ENCODE assay signal across 24 cellular contexts in genomic region chr15:45102226-45102625, GRCh38. TPM values are rescaled to one million over a fixed set of nuclear protein-coding genes. Genes with fewer than 3 reads are reported as not detected.
DNase-seq lines count a peak whose midpoint lies in the region; ATAC-seq, FAIRE-seq and TF ChIP-seq lines count a peak whose summit lies in the region.
"Had no signal": no experiment of that assay in that cellular context is flagged by ENCODE, and none has a peak within 500 bp of the region (broad histone marks: within the 10 kb centered on the region; RNA-seq: fewer than 3 reads in every experiment).

No MANE protein-coding gene starts in this region.

- H3K14ac ChIP-seq in H1 (ENCODE audit: insufficient read length) (no peak overlapping the region), neuronal stem cell (ENCODE audit: low read length) (peak overlapping the region; percentile 25)

- no peak for TF ChIP-seq CTCF in H1 (IDR thresholded peaks at IDR 0.05; ENCODE audit: control extremely low read depth in 1 of 3, insufficient read depth in 1 of 3, low read depth in 1 of 3, low read length in 3 of 3)
- no peak for TF ChIP-seq CTCF in spleen (IDR thresholded peaks at IDR 0.05 in 8 of 11, conservative IDR thresholded peaks at IDR 0.05 in 3 of 11)
- no peak for TF ChIP-seq CTCF in PC-3 (conservative IDR thresholded peaks at IDR 0.05; ENCODE audit: low read depth, low read length)

- H4K91ac ChIP-seq in H1 (replicated peaks; ENCODE audit: insufficient read length, low read length) (peak overlapping the region; percentile 32), neuronal stem cell (ENCODE audit: low read depth, low read length, poor library complexity) (no peak overlapping the region)

- H3K18ac ChIP-seq in H1 (ENCODE audit: extremely low read depth, low read length), result no peak overlapping the region
- no peak overlapping the region for H3K18ac ChIP-seq in neuronal stem cell (ENCODE audit: low read length)

- ATAC-seq in HG02884 (IDR thresholded peaks at IDR 0.05; ENCODE audit: unreplicated experiment) (no peak), PC-3 (no peak)
- ATAC-seq: HCT116 had no signal

- no peak overlapping the region for H2AFZ ChIP-seq in H1 (ENCODE audit: low read length)
- no peak overlapping the region for H2AFZ ChIP-seq in neuronal stem cell (ENCODE audit: low read length)
- no peak overlapping the region for H2AFZ ChIP-seq in PC-3 (ENCODE audit: low read length)

- no peaks in the 10 kb centered on the region; the same call in 1 of the 2 replicates for H3K27me3 ChIP-seq in H7 (ENCODE audit: control insufficient read depth, insufficient read depth, low read length)
- peaks cover 0 to 9% (median 5%) of the 10 kb centered on the region in 4 experiments; a peak in 2 of 7 replicates for H3K27me3 ChIP-seq in H1 (replicated peaks in 1 of 4; ENCODE audit: control insufficient read depth in 3 of 4, extremely low read depth in 1 of 4, insufficient read depth in 3 of 4, low read length in 3 of 4)
- H3K27me3 ChIP-seq in neuronal stem cell (ENCODE audit: control insufficient read depth in 3 of 3, insufficient read depth in 3 of 3, low read depth in 1 of 3, low read length in 3 of 3), result peaks cover 0 to 53% (median 0%) of the 10 kb centered on the region in 3 experiments
- H3K27me3 ChIP-seq in spleen (replicated peaks in 1 of 7), result peaks cover 0 to 22% (median 0%) of the 10 kb centered on the region in 7 donors
- no peaks in the 10 kb centered on the region for H3K27me3 ChIP-seq in PC-3 (ENCODE audit: low read length)

- POLR2A ChIA-PET in H1 (lab: Charles Lee; ENCODE audit: partially characterized antibody) (interaction anchor here (1.1 kb wide), 1 partner anchor 20 kb away, joined by 3 read pairs; no protein-coding TSS in a partner anchor), PC-3 (lab: Charles Lee; ENCODE audit: unreplicated experiment) (no interaction called here)

- intact Hi-C loops in spleen (cut with DNase I; ENCODE audit: low total_unique reads) (no loop called here), PC-3 (cut with micrococcal nuclease) (no loop called here)

- H3K27ac ChIP-seq in H1 (ENCODE audit: low read depth, low read length), result no peak overlapping the region
- no peak overlapping the region for H3K27ac ChIP-seq in neuronal stem cell (replicated peaks; ENCODE audit: low read length)
- no peak overlapping the region for H3K27ac ChIP-seq in spleen
- H3K27ac ChIP-seq in PC-3 (ENCODE audit: low read length), result no peak overlapping the region

- no peak overlapping the region for H4K5ac ChIP-seq in H1 (ENCODE audit: insufficient read length, low read depth, low read length)

- peak overlapping the region; percentile 62; the same call in 1 of the 2 replicates for H2BK12ac ChIP-seq in H1 (ENCODE audit: low read depth, low read length)
- H2BK12ac ChIP-seq in neuronal stem cell (ENCODE audit: low read length), result peak overlapping the region; percentile 52

- H3K4me2 ChIP-seq in H1 (ENCODE audit: insufficient read depth in 1 of 2, low read depth in 2 of 2, low read length in 2 of 2) (no peak overlapping the region; a peak in 1 of 4 replicates), neuronal stem cell (ENCODE audit: insufficient read depth, low read length, poor library complexity, severe bottlenecking) (no peak overlapping the region), PC-3 (ENCODE audit: low read length) (no peak overlapping the region)

- H2BK15ac ChIP-seq in H1 (ENCODE audit: low read length), result no peak overlapping the region
- H2BK15ac ChIP-seq in neuronal stem cell (ENCODE audit: low read length), result peak overlapping the region; percentile 31

- H2BK20ac ChIP-seq in H1 (ENCODE audit: low read length), result no peak overlapping the region

- DNase-seq in H7 (peak; percentile 15), H1 (ENCODE audit: low read depth in 1 of 2, low spot score in 2 of 2) (no peak), neuronal stem cell (ENCODE audit: low spot score) (no peak), spleen (peak; percentile 47), PC-3 (no peak), urothelium cell line (ENCODE audit: low spot score) (no peak)
- DNase-seq: C1 segment of cervical spinal cord; Calu3; CD4-positive, alpha-beta memory T cell; COR-L47; DMS53; DMS79 treated with DMSO at 0.1 percent for 48 hours; GF-D8; GOT3; H9 had no signal

- H3K4me1 ChIP-seq in H1 (replicated peaks in 1 of 4; ENCODE audit: control insufficient read depth in 3 of 4, insufficient read depth in 4 of 4, low read length in 3 of 4) (peaks cover 0 to 11% (median 8%) of the 10 kb centered on the region in 4 experiments; a peak in 5 of 7 replicates), neuronal stem cell (ENCODE audit: control insufficient read depth in 2 of 2, insufficient read depth in 1 of 2, low read depth in 1 of 2, low read length in 2 of 2) (peaks cover 4 to 15% of the 10 kb centered on the region in 2 donors), spleen (no peaks in the 10 kb centered on the region), PC-3 (ENCODE audit: insufficient read depth, low read length) (no peaks in the 10 kb centered on the region)

- H4K8ac ChIP-seq in H1 (ENCODE audit: extremely low read depth, insufficient read depth, low read length), result no peak overlapping the region
- H4K8ac ChIP-seq in neuronal stem cell (ENCODE audit: low read depth, low read length), result no peak overlapping the region

- H3K9me3 ChIP-seq in H1 (ENCODE audit: insufficient read depth in 2 of 2, low read depth in 1 of 2, low read length in 1 of 2) (no peaks in the 10 kb centered on the region), neuronal stem cell (replicated peaks in 1 of 2; ENCODE audit: control insufficient read depth in 2 of 2, insufficient read depth in 1 of 2, low read depth in 1 of 2, low read length in 2 of 2) (no peaks in the 10 kb centered on the region), spleen (no peaks in the 10 kb centered on the region), PC-3 (ENCODE audit: low read length) (no peaks in the 10 kb centered on the region)

- H3K9ac ChIP-seq in H1 (replicated peaks in 1 of 4; ENCODE audit: extremely low read depth in 1 of 4, low read depth in 3 of 4, low read length in 3 of 4), result no peak overlapping the region
- no peak overlapping the region for H3K9ac ChIP-seq in neuronal stem cell (ENCODE audit: low read depth, low read length, poor library complexity)
- no peak overlapping the region for H3K9ac ChIP-seq in PC-3 (ENCODE audit: low read length)

- no peaks in the 10 kb centered on the region for H4K20me1 ChIP-seq in H1 (replicated peaks in 1 of 2; ENCODE audit: control insufficient read depth in 1 of 2, insufficient read depth in 2 of 2, low read length in 2 of 2)
- no peaks in the 10 kb centered on the region for H4K20me1 ChIP-seq in PC-3 (ENCODE audit: low read length)

- H3K23me2 ChIP-seq in H1 (ENCODE audit: low read depth, low read length), result no peaks in the 10 kb centered on the region; the same call in 1 of the 2 replicates

- TF ChIP-seq RAD21 in H1 (IDR thresholded peaks at IDR 0.05 in 1 of 2, conservative IDR thresholded peaks at IDR 0.05 in 1 of 2; ENCODE audit: low read depth in 2 of 2, low read length in 2 of 2), result no peak

- no peaks in the 10 kb centered on the region for H3K79me2 ChIP-seq in H1 (ENCODE audit: control insufficient read depth in 1 of 2, insufficient read depth in 2 of 2, low read length in 2 of 2)
- H3K79me2 ChIP-seq in PC-3 (ENCODE audit: low read length), result no peaks in the 10 kb centered on the region

- TF ChIP-seq POLR2A in H1 (IDR thresholded peaks at IDR 0.05; ENCODE audit: control extremely low read depth in 1 of 2, low read depth in 2 of 2, low read length in 2 of 2) (no peak), spleen (IDR thresholded peaks at IDR 0.05) (no peak)

- no peaks in the 10 kb centered on the region for H3F3A ChIP-seq in PC-3 (ENCODE audit: low read length, unreplicated experiment)

- no peak overlapping the region for H2BK120ac ChIP-seq in H1 (replicated peaks; ENCODE audit: low read depth, low read length)
- no peak overlapping the region for H2BK120ac ChIP-seq in neuronal stem cell (ENCODE audit: low read depth, low read length)

- BruUV-seq in PC-3 (replicated peaks; lab: Mats Ljungman, UMichigan), result no TSS peak

- H3K56ac ChIP-seq in H1 (replicated peaks; ENCODE audit: insufficient read length, low read depth, low read length), result no peak overlapping the region

- no peak overlapping the region for H3K23ac ChIP-seq in H1 (ENCODE audit: insufficient read length)
- no peak overlapping the region for H3K23ac ChIP-seq in neuronal stem cell (ENCODE audit: low read depth, low read length, poor library complexity)

- H3K36me3 ChIP-seq in H7 (replicated peaks; ENCODE audit: control insufficient read depth, insufficient read depth, low read length) (no peaks in the 10 kb centered on the region), H1 (ENCODE audit: control insufficient read depth in 2 of 4, insufficient read depth in 4 of 4, low read length in 3 of 4) (no peaks in the 10 kb centered on the region), neuronal stem cell (replicated peaks in 1 of 2; ENCODE audit: control insufficient read depth in 2 of 2, insufficient read depth in 2 of 2, low read length in 2 of 2) (no peaks in the 10 kb centered on the region), spleen (no peaks in the 10 kb centered on the region), PC-3 (ENCODE audit: low read depth, low read length) (no peaks in the 10 kb centered on the region)

- H2AK5ac ChIP-seq in H1 (ENCODE audit: low read depth, low read length), result no peak overlapping the region
- no peak overlapping the region for H2AK5ac ChIP-seq in neuronal stem cell (ENCODE audit: low read depth, low read length)

- H2BK5ac ChIP-seq in H1 (ENCODE audit: low read depth, low read length), result no peak overlapping the region
- H2BK5ac ChIP-seq in neuronal stem cell (ENCODE audit: low read length), result no peak overlapping the region

- TF ChIP-seq EP300 in H1 (IDR thresholded peaks at IDR 0.05; ENCODE audit: borderline replicate concordance in 1 of 2, low read depth in 2 of 2, low read length in 2 of 2), result no peak

- FAIRE-seq in H1 (lab: Jason Lieb, UNC), result no peak
- FAIRE-seq in urothelium cell line (lab: Jason Lieb, UNC), result no peak
- FAIRE-seq: GM12891, GM18507 had no signal

- H3K9me2 ChIP-seq in PC-3 (replicated peaks; ENCODE audit: low read length), result no peaks in the 10 kb centered on the region

- WGBS in H1 (ENCODE audit: extremely low coverage in 1 of 2, insufficient coverage in 1 of 2, insufficient read length in 1 of 2, insufficient replicate concordance in 2 of 2, low coverage in 1 of 2, low lambda C conversion rate in 2 of 2, missing lambda C conversion rate in 1 of 2), 2 experiments, result 92% methylated on average over 6 of the region's 6 CpGs; no CpG with 5 or more reads in 1 of the 2 experiments
- no CpG with 5 or more reads among the region's 6 CpGs for WGBS in neuronal stem cell (ENCODE audit: extremely low coverage in 2 of 2, insufficient read length in 2 of 2, insufficient replicate concordance in 1 of 2), 2 donors
- WGBS in spleen, 5 donors, result 84 to 90% (median 85%) methylated on average over 6 of the region's 6 CpGs

- H3K4ac ChIP-seq in H1 (replicated peaks; ENCODE audit: insufficient read length, low read depth, low read length) (no peak overlapping the region), neuronal stem cell (ENCODE audit: low read length) (peak overlapping the region; percentile 8)

- no peak overlapping the region for H3K4me3 ChIP-seq in H7 (ENCODE audit: insufficient read depth, low read depth, low read length)
- H3K4me3 ChIP-seq in H1 (ENCODE audit: extremely low read depth in 1 of 4, insufficient read depth in 2 of 4, low read depth in 3 of 4, low read length in 4 of 4), result no peak overlapping the region
- no peak overlapping the region for H3K4me3 ChIP-seq in neuronal stem cell (ENCODE audit: low read length in 2 of 2)
- H3K4me3 ChIP-seq in spleen, result no peak overlapping the region
- H3K4me3 ChIP-seq in PC-3 (ENCODE audit: low read length), result no peak overlapping the region

- H3K79me1 ChIP-seq in H1 (ENCODE audit: low read depth, low read length) (no peaks in the 10 kb centered on the region), neuronal stem cell (ENCODE audit: low read depth, low read length) (no peaks in the 10 kb centered on the region)

- CTCF ChIA-PET in H1 (lab: Charles Lee; ENCODE audit: partially characterized antibody) (interaction anchor here (0.7 to 2.1 kb wide), 3 partner anchors 14 to 24 kb away, joined by 5 to 8 read pairs (median 6); no protein-coding TSS in a partner anchor), PC-3 (lab: Charles Lee) (no interaction called here)

RNA-seq across cellular contexts. Expression of gene DUOX2, which starts 11.7 kb away (rescaled TPM):
- 0.15 TPM in 1 of 2 replicates, not detected in the other for total RNA-seq in H7 (2014; rRNA removed; shearing (Covaris generic))
- not detected in 2 replicates for total RNA-seq in H1 (2021; fragmentation: NEBNext Ultra II Directional; extraction: Animal tissue kit (Norgen Biotek cat#: 25700))
- polyA plus RNA-seq in H1 (2011; rRNA removed) (0.08 and 0.31 TPM in 2 replicates), spleen (under 1 TPM in 1 of 3 donors, not detected in 2; 0.10 TPM)
- polyA plus RNA-seq in H1 (2011; cell fraction: cytosol; rRNA removed), result 0.03 TPM
- 0.30 TPM for polyA plus RNA-seq in H1 (2011; cell fraction: nucleus; rRNA removed)
- polyA plus RNA-seq in H1 (2012, experiment 1 of 2), result 0.04 to 0.16 TPM (median 0.08 TPM) in 3 of 4 replicates, not detected in the other
- polyA plus RNA-seq in H1 (2012, experiment 2 of 2), result 0.07 TPM
- 0.18 TPM for polyA plus RNA-seq in H1 (2013, experiment 1 of 2)
- polyA plus RNA-seq in H1 (2013, experiment 2 of 2), result 0.02 TPM
- 0.02 and 0.09 TPM in 2 replicates for polyA minus RNA-seq in H1 (2011; rRNA and poly(A)+ RNA removed)
- polyA minus RNA-seq in H1 (2011; cell fraction: cytosol; rRNA and poly(A)+ RNA removed), result not detected
- polyA minus RNA-seq in H1 (2011; cell fraction: nucleus; rRNA and poly(A)+ RNA removed), result 0.10 TPM
- polyA plus RNA-seq in neuronal stem cell (2013, experiment 1 of 2), result 0.01 TPM
- 0.01 TPM for polyA plus RNA-seq in neuronal stem cell (2013, experiment 2 of 2)
- total RNA-seq in spleen (not detected), PC-3 (2014; rRNA removed) (not detected in 2 replicates)
- total RNA-seq: G401 had no signal
- polyA plus RNA-seq: BJ had no signal

RNA-seq across cellular contexts. Expression of gene DUOXA2, which starts 11.9 kb away (rescaled TPM):
- not detected in 2 replicates for total RNA-seq in H7 (2014; rRNA removed; shearing (Covaris generic))
- total RNA-seq in H1 (2021; fragmentation: NEBNext Ultra II Directional; extraction: Animal tissue kit (Norgen Biotek cat#: 25700)), result not detected in 2 replicates
- polyA plus RNA-seq in H1 (2011; rRNA removed), result 0.05 TPM in 1 of 2 replicates, not detected in the other
- not detected for polyA plus RNA-seq in H1 (2011; cell fraction: cytosol; rRNA removed)
- polyA plus RNA-seq in H1 (2011; cell fraction: nucleus; rRNA removed), result not detected
- polyA plus RNA-seq in H1 (2012, experiment 1 of 2), result not detected in 4 replicates
- not detected for polyA plus RNA-seq in H1 (2012, experiment 2 of 2)
- not detected for polyA plus RNA-seq in H1 (2013, experiment 1 of 2)
- not detected for polyA plus RNA-seq in H1 (2013, experiment 2 of 2)
- not detected in 2 replicates for polyA minus RNA-seq in H1 (2011; rRNA and poly(A)+ RNA removed)
- not detected for polyA minus RNA-seq in H1 (2011; cell fraction: cytosol; rRNA and poly(A)+ RNA removed)
- polyA minus RNA-seq in H1 (2011; cell fraction: nucleus; rRNA and poly(A)+ RNA removed), result not detected
- polyA plus RNA-seq in neuronal stem cell (2013, experiment 1 of 2), result not detected
- not detected for polyA plus RNA-seq in neuronal stem cell (2013, experiment 2 of 2)
- total RNA-seq in spleen, result not detected
- polyA plus RNA-seq in spleen, result under 1 TPM in 1 of 3 donors, not detected in 2; 0.06 TPM
- not detected in 2 replicates for total RNA-seq in PC-3 (2014; rRNA removed)
- total RNA-seq: A172; A673; Calu3; CD4-positive, alpha-beta memory T cell; Daoy; G401; H9 had no signal
- polyA plus RNA-seq: BJ; CD4-positive, alpha-beta memory T cell had no signal

RNA-seq across cellular contexts. Expression of gene DUOXA1, which starts 27.5 kb away (rescaled TPM):
- 0.07 TPM in 1 of 2 replicates, not detected in the other for total RNA-seq in H7 (2014; rRNA removed; shearing (Covaris generic))
- total RNA-seq in H1 (2021; fragmentation: NEBNext Ultra II Directional; extraction: Animal tissue kit (Norgen Biotek cat#: 25700)), result not detected in 2 replicates
- polyA plus RNA-seq in H1 (2011; rRNA removed) (0.18 and 0.24 TPM in 2 replicates), spleen (under 1 TPM; 0.03 to 0.10 (median 0.04) TPM)
- polyA plus RNA-seq in H1 (2011; cell fraction: cytosol; rRNA removed), result 0.09 TPM
- polyA plus RNA-seq in H1 (2011; cell fraction: nucleus; rRNA removed), result 0.81 TPM
- 0.16 to 0.34 TPM in 2 of 4 replicates, not detected in the others for polyA plus RNA-seq in H1 (2012, experiment 1 of 2)
- not detected for polyA plus RNA-seq in H1 (2012, experiment 2 of 2)
- not detected for polyA plus RNA-seq in H1 (2013, experiment 1 of 2)
- polyA plus RNA-seq in H1 (2013, experiment 2 of 2), result 0.17 TPM
- 0.57 and 0.66 TPM in 2 replicates for polyA minus RNA-seq in H1 (2011; rRNA and poly(A)+ RNA removed)
- not detected for polyA minus RNA-seq in H1 (2011; cell fraction: cytosol; rRNA and poly(A)+ RNA removed)
- polyA minus RNA-seq in H1 (2011; cell fraction: nucleus; rRNA and poly(A)+ RNA removed), result 0.30 TPM
- 0.04 TPM for polyA plus RNA-seq in neuronal stem cell (2013, experiment 1 of 2)
- polyA plus RNA-seq in neuronal stem cell (2013, experiment 2 of 2), result not detected
- total RNA-seq in spleen (under 1 TPM in 2 of 7 donors, not detected in 5; 0.30 to 0.38 TPM), PC-3 (2014; rRNA removed) (1.3 TPM in 1 of 2 replicates, not detected in the other)
- total RNA-seq: A172, Calu3, Daoy, G401 had no signal
- polyA plus RNA-seq: BJ; CD4-positive, alpha-beta memory T cell had no signal

RNA-seq across cellular contexts. Expression of gene DUOX1, which starts 27.6 kb away (rescaled TPM):
- total RNA-seq in H7 (2014; rRNA removed; shearing (Covaris generic)), result 0.24 and 0.37 TPM in 2 replicates
- total RNA-seq in H1 (2021; fragmentation: NEBNext Ultra II Directional; extraction: Animal tissue kit (Norgen Biotek cat#: 25700)), result 0.84 and 0.96 TPM in 2 replicates
- 1.4 and 2.0 TPM in 2 replicates for polyA plus RNA-seq in H1 (2011; rRNA removed)
- polyA plus RNA-seq in H1 (2011; cell fraction: cytosol; rRNA removed), result 0.90 TPM
- 6.1 TPM for polyA plus RNA-seq in H1 (2011; cell fraction: nucleus; rRNA removed)
- 0.99 to 2.2 TPM (median 1.7 TPM) in 4 replicates for polyA plus RNA-seq in H1 (2012, experiment 1 of 2)
- 0.47 TPM for polyA plus RNA-seq in H1 (2012, experiment 2 of 2)
- polyA plus RNA-seq in H1 (2013, experiment 1 of 2), result 0.57 TPM
- polyA plus RNA-seq in H1 (2013, experiment 2 of 2), result 0.50 TPM
- polyA minus RNA-seq in H1 (2011; rRNA and poly(A)+ RNA removed), result 0.88 and 2.2 TPM in 2 replicates
- polyA minus RNA-seq in H1 (2011; cell fraction: cytosol; rRNA and poly(A)+ RNA removed), result 1.2 TPM
- 2.3 TPM for polyA minus RNA-seq in H1 (2011; cell fraction: nucleus; rRNA and poly(A)+ RNA removed)
- polyA plus RNA-seq in neuronal stem cell (2013, experiment 1 of 2), result 0.06 TPM
- 0.03 TPM for polyA plus RNA-seq in neuronal stem cell (2013, experiment 2 of 2)
- under 1 TPM in 2 of 7 donors, not detected in 5; 0.09 to 0.28 TPM for total RNA-seq in spleen
- under 1 TPM; 0.04 to 0.19 (median 0.06) TPM for polyA plus RNA-seq in spleen
- 0.29 TPM in 1 of 2 replicates, not detected in the other for total RNA-seq in PC-3 (2014; rRNA removed)
- total RNA-seq: A172, G401 had no signal

Comparison
In these comparisons a context has a peak if more than half of its experiments do, and no peak if none do; other contexts are left out.
1. DNase-seq: peak in H7 (single experiment) and spleen (single experiment); none in H1 (0 of 2), neuronal stem cell (single experiment), PC-3 (single experiment) and urothelium cell line (single experiment).